ENCODE assay signal across 8 cellular contexts in genomic region chr3:157175678-157176077, GRCh38. TPM values are rescaled to one million over a fixed set of nuclear protein-coding genes. Genes with fewer than 3 reads are reported as not detected.
DNase-seq lines count a peak whose midpoint lies in the region; ATAC-seq and TF ChIP-seq lines count a peak whose summit lies in the region.

No MANE protein-coding gene starts in this region.

- TF ChIP-seq CTCF in RWPE1 (conservative IDR thresholded peaks at IDR 0.05; ENCODE audit: low read depth): no peak
- no peak for TF ChIP-seq CTCF in dorsolateral prefrontal cortex (IDR thresholded peaks at IDR 0.05 in 54 of 56, conservative IDR thresholded peaks at IDR 0.05 in 2 of 56; ENCODE audit: low read depth in 1 of 56, partially characterized antibody in 56 of 56)
- no peak for TF ChIP-seq CTCF in thyroid gland (IDR thresholded peaks at IDR 0.05)

- intact Hi-C loops in dorsolateral prefrontal cortex (cut with DNase I) (loop anchor here in 1 of 2 donors (1.0 kb wide), 1 partner anchor 15 kb away; the partner anchor contains the start of gene CCNL1), thyroid gland (cut with DNase I) (no loop called here)

- no peak for TF ChIP-seq POLR2A in thyroid gland (IDR thresholded peaks at IDR 0.05)

- POLR2A ChIA-PET in RWPE1 (lab: Yijun Ruan, JAX; ENCODE audit: low non-redundant PET): interaction anchor here (3.6 kb wide), 1 partner anchor 15 kb away, joined by 76 read pairs; the partner anchor contains the start of gene CCNL1

- CTCF ChIA-PET in RWPE1 (lab: Yijun Ruan, JAX): interaction anchor here (1.8 kb wide), 1 partner anchor 26 kb away, joined by 4 read pairs; no protein-coding TSS in a partner anchor

- peak overlapping the region; percentile 91 for H3K27ac ChIP-seq in RWPE1
- H3K27ac ChIP-seq in dorsolateral prefrontal cortex: peak overlapping the region; percentile 68 to 99 (median 96)
- H3K27ac ChIP-seq in thyroid gland: peak overlapping the region; percentile 90 to 98 (median 94)

- H3K27me3 ChIP-seq in dorsolateral prefrontal cortex (no peaks in the 10 kb centered on the region), thyroid gland (no peaks in the 10 kb centered on the region)

- DNase-seq in stimulated activated CD4-positive, alpha-beta T cell treated with anti-CD3 and anti-CD28 coated beads, Interleukin-2, amount 100 ng/mL, for 24 hours: peak; percentile 29 to 39
- no peak for DNase-seq in stimulated activated CD4-positive, alpha-beta T cell treated with anti-CD3 and anti-CD28 coated beads, Interleukin-1b, Interleukin-23, amount 100 ng/mL, for 48 hours
- DNase-seq in RWPE1 (ENCODE audit: low spot score) (peak; percentile 45), dorsolateral prefrontal cortex (peak in 1 of 10 donors; percentile 31), medulla oblongata (ENCODE audit: extremely low spot score) (peak; percentile 50), thyroid gland (peak; percentile 54 to 62), NCI-H1092 treated with DMSO at 0.1 percent for 48 hours (lab: John Stamatoyannopoulos, UW) (no peak)

- H3K4me3 ChIP-seq in dorsolateral prefrontal cortex: peak overlapping the region; percentile 49 to 98 (median 75)
- H3K4me3 ChIP-seq in thyroid gland (replicated peaks in 1 of 3): peak overlapping the region; percentile 19 to 41 (median 36)

- 0 to 1% methylated on average over 11 of the region's 11 CpGs for WGBS in thyroid gland, 2 donors

- peaks cover 17 to 21% of the 10 kb centered on the region in 2 donors for H3K4me1 ChIP-seq in thyroid gland

- ATAC-seq in GM19397 (IDR thresholded peaks at IDR 0.05; ENCODE audit: unreplicated experiment): no peak

- no peaks in the 10 kb centered on the region for H3K36me3 ChIP-seq in thyroid gland

- H3K9me3 ChIP-seq in thyroid gland: no peaks in the 10 kb centered on the region

RNA-seq across cellular contexts. Expression of gene CCNL1, which starts 15.7 kb away (rescaled TPM):
- 100 to 1,000 TPM in 38 of 120 experiments, 10 to 100 TPM in 82; 53.0 to 156 (median 94.4) TPM for total RNA-seq in dorsolateral prefrontal cortex
- total RNA-seq in thyroid gland: 100 to 1,000 TPM; 142 to 375 (median 227) TPM

Comparison
In these comparisons a context has a peak if more than half of its experiments do, and no peak if none do; other contexts are left out.
1. DNase-seq: peak in stimulated activated CD4-positive, alpha-beta T cell treated with anti-CD3 and anti-CD28 coated beads, Interleukin-2, amount 100 ng/mL, for 24 hours (2 of 2), RWPE1 (single experiment), medulla oblongata (single experiment) and thyroid gland (2 of 2); none in stimulated activated CD4-positive, alpha-beta T cell treated with anti-CD3 and anti-CD28 coated beads, Interleukin-1b, Interleukin-23, amount 100 ng/mL, for 48 hours (single experiment) and NCI-H1092 treated with DMSO at 0.1 percent for 48 hours (single experiment).
2. Peak in every context shown above with its lines, with median percentiles within 50 percentile points of each other: H3K27ac ChIP-seq.